8 cellular contexts compared by ENCODE assay signal in the genomic region with DNA sequence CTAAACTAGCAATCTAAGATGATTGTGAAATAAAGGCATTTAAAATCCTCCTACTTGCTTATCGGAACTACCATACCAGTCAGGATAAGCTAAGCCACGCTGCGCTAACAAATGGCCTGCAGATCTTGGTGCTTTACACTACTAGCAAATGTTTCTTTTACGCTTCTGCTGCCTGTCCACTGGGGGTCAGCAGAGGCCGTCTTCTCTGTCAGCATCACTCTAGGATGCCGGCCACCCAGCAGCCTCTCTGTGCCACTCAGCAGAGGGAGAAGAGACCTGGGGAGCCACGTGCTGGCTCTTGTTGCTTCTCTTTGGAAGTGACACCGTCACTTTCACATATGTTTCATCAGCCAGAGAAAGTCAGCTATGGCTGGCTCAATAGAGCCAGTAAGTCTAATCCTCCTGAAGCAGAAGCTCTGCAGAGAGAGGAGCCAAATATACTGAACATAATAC. TPM values are rescaled to one million over a fixed set of nuclear protein-coding genes. Genes with fewer than 3 reads are reported as not detected.
DNase-seq lines count a peak whose midpoint lies in the region; ATAC-seq and TF ChIP-seq lines count a peak whose summit lies in the region.

No MANE protein-coding gene starts in this region.

- peak overlapping the region in 1 of 2 experiments; percentile 73 for H2BK12ac ChIP-seq in mesenchymal stem cell (ENCODE audit: low read length in 2 of 2)

- no peak overlapping the region for H3K14ac ChIP-seq in mesenchymal stem cell (ENCODE audit: low read length in 2 of 2)

- H3K4me3 ChIP-seq in A673 (ENCODE audit: low read depth, low read length, poor library complexity, severe bottlenecking) (no peak overlapping the region), mesenchymal stem cell (ENCODE audit: insufficient read depth in 1 of 2, low read depth in 1 of 2, low read length in 2 of 2) (no peak overlapping the region)

- H3K9me3 ChIP-seq in A673 (ENCODE audit: low read depth, low read length, poor library complexity, severe bottlenecking), result no peaks in the 10 kb centered on the region
- no peaks in the 10 kb centered on the region for H3K9me3 ChIP-seq in mesenchymal stem cell (ENCODE audit: control insufficient read depth, low read length)

- peaks cover 16% of the 10 kb centered on the region for H3K27me3 Mint-ChIP-seq in WTC11 (ENCODE audit: low read depth)

- H2BK15ac ChIP-seq in mesenchymal stem cell (ENCODE audit: low read depth, poor library complexity, severe bottlenecking), result no peak overlapping the region

- H3K4me2 ChIP-seq in mesenchymal stem cell (ENCODE audit: low read length, poor library complexity, severe bottlenecking), result no peak overlapping the region

- H3K23ac ChIP-seq in mesenchymal stem cell (ENCODE audit: low read length in 2 of 2), result no peak overlapping the region

- no peak overlapping the region for H2AK5ac ChIP-seq in mesenchymal stem cell (ENCODE audit: low read length, severe bottlenecking)

- H3K36me3 ChIP-seq in A673 (ENCODE audit: insufficient read depth, low read length, poor library complexity, severe bottlenecking), result no peaks in the 10 kb centered on the region
- H3K36me3 ChIP-seq in mesenchymal stem cell (ENCODE audit: control insufficient read depth in 1 of 2, insufficient read depth in 2 of 2, low read depth in 1 of 2, low read length in 2 of 2), result no peaks in the 10 kb centered on the region

- CTCF ChIA-PET in A673 (lab: Charles Lee) (interaction anchor here (2.2 kb wide), 1 partner anchor 449 kb away, joined by 9 read pairs; no protein-coding TSS in a partner anchor), WTC11 (lab: Charles Lee) (interaction anchor here (0.6 to 1.7 kb wide), 9 partner anchors 11 to 449 kb away, joined by 3 to 8 read pairs (median 4); no protein-coding TSS in a partner anchor)

- peak; percentile 99 for ATAC-seq in WTC11

- peak; percentile 61 for TF ChIP-seq CTCF in A673 (conservative IDR thresholded peaks at IDR 0.05; ENCODE audit: low read depth, low read length)
- peak; percentile 67 for TF ChIP-seq CTCF in GM13976 (IDR thresholded peaks at IDR 0.05; ENCODE audit: borderline replicate concordance, control extremely low read depth, extremely low read depth, insufficient read depth, missing control alignments)
- TF ChIP-seq CTCF in WTC11 (IDR thresholded peaks at IDR 0.05), result peak; percentile 61

- no peak overlapping the region for H3K4me3 Mint-ChIP-seq in WTC11

- H3K27me3 ChIP-seq in A673 (replicated peaks; ENCODE audit: insufficient read depth, low read depth, low read length, poor library complexity), result peaks cover 16% of the 10 kb centered on the region
- no peaks in the 10 kb centered on the region for H3K27me3 ChIP-seq in mesenchymal stem cell (ENCODE audit: control insufficient read depth in 1 of 2, insufficient read depth in 1 of 2, low read length in 2 of 2)

- peak overlapping the region in 1 of 2 experiments; percentile 81 for H3K4ac ChIP-seq in mesenchymal stem cell (ENCODE audit: low read depth in 1 of 2, low read length in 2 of 2)

- no peak overlapping the region for H2AFZ ChIP-seq in mesenchymal stem cell (ENCODE audit: low read depth, low read length)

- intact Hi-C loops in A673 (cut with micrococcal nuclease; ENCODE audit: unreplicated experiment), result no loop called here

- no peaks in the 10 kb centered on the region for H3K4me1 ChIP-seq in A673 (ENCODE audit: insufficient read depth, low read length, poor library complexity, severe bottlenecking)
- peaks cover 4% of the 10 kb centered on the region for H3K4me1 ChIP-seq in mesenchymal stem cell (ENCODE audit: control insufficient read depth, insufficient read depth, low read depth, low read length)

- H3K27ac ChIP-seq in A673 (ENCODE audit: low read depth, low read length, poor library complexity, severe bottlenecking) (no peak overlapping the region), mesenchymal stem cell (ENCODE audit: low read length, poor library complexity, severe bottlenecking) (no peak overlapping the region)

- H3K27ac Mint-ChIP-seq in WTC11, result no peak overlapping the region

- in situ Hi-C loops in GM13976 (cut with MboI; ENCODE audit: low sequenced_read_pairs, unreplicated experiment), result no loop called here

- H3K36me3 Mint-ChIP-seq in WTC11, result no peaks in the 10 kb centered on the region

- no peak overlapping the region for H2BK120ac ChIP-seq in mesenchymal stem cell (ENCODE audit: low read depth, low read length)

- no TSS peak for BruUV-seq in A673 (replicated peaks; lab: Mats Ljungman, UMichigan)

- peak overlapping the region in 1 of 2 experiments; percentile 63 for H3K18ac ChIP-seq in mesenchymal stem cell (ENCODE audit: low read depth in 1 of 2, low read length in 2 of 2)

- no peaks in the 10 kb centered on the region for H3K79me1 ChIP-seq in mesenchymal stem cell (replicated peaks; ENCODE audit: low read length, poor library complexity, severe bottlenecking)

- POLR2A ChIA-PET in A673 (lab: Charles Lee; ENCODE audit: low non-redundant PET), result no interaction called here
- POLR2A ChIA-PET in WTC11 (lab: Charles Lee), result no interaction called here

- no peak overlapping the region for H2BK5ac ChIP-seq in mesenchymal stem cell (ENCODE audit: low read depth, low read length, poor library complexity, severe bottlenecking)

- DNase-seq in A673 (ENCODE audit: low spot score), result peak; percentile 77
- DNase-seq in GM13976 (ENCODE audit: low spot score), result peak; percentile 54
- DNase-seq in NCI-H1436 treated with DMSO at 0.1 percent for 48 hours (lab: John Stamatoyannopoulos, UW), result peak; percentile 64
- peak; percentile 83 for DNase-seq in WTC11 (ENCODE audit: low spot score)
- peak; percentile 63 for DNase-seq in dedifferentiated amniotic fluid mesenchymal stem cell (ENCODE audit: extremely low spot score)
- peak; percentile 88 for DNase-seq in mesenchymal stem cell
- DNase-seq in stromal cell of bone marrow (ENCODE audit: low read depth), result peak; percentile 70
- no peak for DNase-seq in central memory CD4-positive, alpha-beta T cell

- H4K8ac ChIP-seq in mesenchymal stem cell (ENCODE audit: low read length), result no peak overlapping the region

- H3K9me3 Mint-ChIP-seq in WTC11, result peaks cover 21% of the 10 kb centered on the region

- H4K91ac ChIP-seq in mesenchymal stem cell (ENCODE audit: low read length), result no peak overlapping the region

- 49% methylated on average over 8 of the region's 8 CpGs for WGBS in mesenchymal stem cell

- peak overlapping the region; percentile 80 for H3K9ac ChIP-seq in mesenchymal stem cell (ENCODE audit: low read length)

- H3K4me1 Mint-ChIP-seq in WTC11, result no peaks in the 10 kb centered on the region

TF ChIP-seq in WTC11, 78 proteins besides CTCF, POLR2A, EP300 and RAD21 (continues in another document):
- TF ChIP-seq, protein P1, sequence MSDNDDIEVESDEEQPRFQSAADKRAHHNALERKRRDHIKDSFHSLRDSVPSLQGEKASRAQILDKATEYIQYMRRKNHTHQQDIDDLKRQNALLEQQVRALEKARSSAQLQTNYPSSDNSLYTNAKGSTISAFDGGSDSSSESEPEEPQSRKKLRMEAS (CRISPR knock-in tag; IDR thresholded peaks at IDR 0.05), result peak; percentile 94
- TF ChIP-seq JAZF1 (CRISPR knock-in tag; IDR thresholded peaks at IDR 0.05), result no peak
- TF ChIP-seq, protein P2, sequence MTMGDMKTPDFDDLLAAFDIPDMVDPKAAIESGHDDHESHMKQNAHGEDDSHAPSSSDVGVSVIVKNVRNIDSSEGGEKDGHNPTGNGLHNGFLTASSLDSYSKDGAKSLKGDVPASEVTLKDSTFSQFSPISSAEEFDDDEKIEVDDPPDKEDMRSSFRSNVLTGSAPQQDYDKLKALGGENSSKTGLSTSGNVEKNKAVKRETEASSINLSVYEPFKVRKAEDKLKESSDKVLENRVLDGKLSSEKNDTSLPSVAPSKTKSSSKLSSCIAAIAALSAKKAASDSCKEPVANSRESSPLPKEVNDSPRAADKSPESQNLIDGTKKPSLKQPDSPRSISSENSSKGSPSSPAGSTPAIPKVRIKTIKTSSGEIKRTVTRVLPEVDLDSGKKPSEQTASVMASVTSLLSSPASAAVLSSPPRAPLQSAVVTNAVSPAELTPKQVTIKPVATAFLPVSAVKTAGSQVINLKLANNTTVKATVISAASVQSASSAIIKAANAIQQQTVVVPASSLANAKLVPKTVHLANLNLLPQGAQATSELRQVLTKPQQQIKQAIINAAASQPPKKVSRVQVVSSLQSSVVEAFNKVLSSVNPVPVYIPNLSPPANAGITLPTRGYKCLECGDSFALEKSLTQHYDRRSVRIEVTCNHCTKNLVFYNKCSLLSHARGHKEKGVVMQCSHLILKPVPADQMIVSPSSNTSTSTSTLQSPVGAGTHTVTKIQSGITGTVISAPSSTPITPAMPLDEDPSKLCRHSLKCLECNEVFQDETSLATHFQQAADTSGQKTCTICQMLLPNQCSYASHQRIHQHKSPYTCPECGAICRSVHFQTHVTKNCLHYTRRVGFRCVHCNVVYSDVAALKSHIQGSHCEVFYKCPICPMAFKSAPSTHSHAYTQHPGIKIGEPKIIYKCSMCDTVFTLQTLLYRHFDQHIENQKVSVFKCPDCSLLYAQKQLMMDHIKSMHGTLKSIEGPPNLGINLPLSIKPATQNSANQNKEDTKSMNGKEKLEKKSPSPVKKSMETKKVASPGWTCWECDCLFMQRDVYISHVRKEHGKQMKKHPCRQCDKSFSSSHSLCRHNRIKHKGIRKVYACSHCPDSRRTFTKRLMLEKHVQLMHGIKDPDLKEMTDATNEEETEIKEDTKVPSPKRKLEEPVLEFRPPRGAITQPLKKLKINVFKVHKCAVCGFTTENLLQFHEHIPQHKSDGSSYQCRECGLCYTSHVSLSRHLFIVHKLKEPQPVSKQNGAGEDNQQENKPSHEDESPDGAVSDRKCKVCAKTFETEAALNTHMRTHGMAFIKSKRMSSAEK (CRISPR knock-in tag; IDR thresholded peaks at IDR 0.05; ENCODE audit: borderline replicate concordance), result 0 out of 2 replicates have a peak, but pooled peaks have one; percentile 59
- TF ChIP-seq USF1 (CRISPR knock-in tag; IDR thresholded peaks at IDR 0.05), result peak; percentile 41
- TF ChIP-seq SMAD4 (CRISPR knock-in tag; IDR thresholded peaks at IDR 0.05), result no peak
- no peak for TF ChIP-seq JUN (CRISPR knock-in tag; IDR thresholded peaks at IDR 0.05)
- TF ChIP-seq ZBTB21 (CRISPR knock-in tag; IDR thresholded peaks at IDR 0.05; ENCODE audit: borderline replicate concordance), result 0 out of 2 replicates have a peak, but pooled peaks have one; percentile 41
- TF ChIP-seq TP53 (CRISPR knock-in tag; IDR thresholded peaks at IDR 0.05), result no peak
- peak; percentile 91 for TF ChIP-seq GTF2I (CRISPR knock-in tag; conservative IDR thresholded peaks at IDR 0.05)
- TF ChIP-seq ZNF423 (CRISPR knock-in tag; IDR thresholded peaks at IDR 0.05), result 0 out of 2 replicates have a peak, but pooled peaks have one; percentile 3

RNA-seq across cellular contexts. Expression of gene COPS8, which starts 36.6 kb away (rescaled TPM):
- total RNA-seq in A673 (2021), result 75.6 and 87.4 TPM in 2 replicates
- total RNA-seq in WTC11 (2021), result 51.0 to 65.9 TPM (median 60.1 TPM) in 3 replicates
- 45.9 TPM for polyA plus RNA-seq in mesenchymal stem cell (2013, experiment 1 of 2)
- 46.7 TPM for polyA plus RNA-seq in mesenchymal stem cell (2013, experiment 2 of 2)
